1 cellular context compared by ENCODE assay signal in the genomic region with DNA sequence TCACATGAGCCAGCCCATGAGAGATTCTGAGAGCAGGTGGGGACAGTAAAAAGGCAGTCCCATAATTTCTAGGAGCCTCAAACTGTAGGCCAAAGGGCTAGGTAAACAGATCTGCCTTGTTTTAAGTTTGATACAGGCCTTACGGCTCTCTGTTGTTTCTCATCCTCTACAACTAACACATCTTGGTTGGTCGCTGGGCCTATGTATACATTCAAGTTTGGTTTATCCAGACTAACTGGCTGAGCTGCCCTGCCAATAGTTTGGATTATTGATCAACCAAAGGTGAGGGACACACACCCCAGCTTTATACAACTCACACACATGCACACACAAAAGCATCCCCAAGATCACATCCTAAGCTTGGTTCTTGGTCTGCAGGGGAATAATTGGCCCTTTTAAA.
TF ChIP-seq lines count a peak whose summit lies in the region.

No MANE protein-coding gene starts in this region.

TF ChIP-seq in HepG2, 621 proteins besides CTCF, POLR2A, EP300 and RAD21 (continues in another document):
- TF ChIP-seq ZMYM4 (CRISPR knock-in tag; IDR thresholded peaks at IDR 0.05) (peak; percentile 50; the same call in 1 of the 2 replicates), ZFX (CRISPR knock-in tag; IDR thresholded peaks at IDR 0.05; ENCODE audit: low read depth) (peak; percentile 47; the same call in 1 of the 2 replicates), ZNF747 (CRISPR knock-in tag; IDR thresholded peaks at IDR 0.05; ENCODE audit: borderline replicate concordance) (no peak), SIN3B (IDR thresholded peaks at IDR 0.05; ENCODE audit: low read length) (no peak), IKZF1 (IDR thresholded peaks at IDR 0.05) (no peak), SIN3A (IDR thresholded peaks at IDR 0.05; ENCODE audit: borderline replicate concordance, low read depth, low read length) (peak; percentile 63; the same call in 1 of the 2 replicates), ARID4A (CRISPR knock-in tag; IDR thresholded peaks at IDR 0.05; ENCODE audit: borderline replicate concordance) (peak; percentile 35; the same call in 1 of the 2 replicates), PAWR (CRISPR knock-in tag; IDR thresholded peaks at IDR 0.05; ENCODE audit: borderline replicate concordance) (no peak), SALL1 (CRISPR knock-in tag; IDR thresholded peaks at IDR 0.05) (peak; percentile 28; the same call in 1 of the 2 replicates), CC2D1A (CRISPR knock-in tag; IDR thresholded peaks at IDR 0.05) (no peak), RBFOX2 (IDR thresholded peaks at IDR 0.05; ENCODE audit: low read depth, low read length) (peak; percentile 48; the same call in 1 of the 2 replicates), ZNF609 (CRISPR knock-in tag; IDR thresholded peaks at IDR 0.05; ENCODE audit: borderline replicate concordance) (no peak), NCOA1 (CRISPR knock-in tag; IDR thresholded peaks at IDR 0.05) (no peak), REPIN1 (CRISPR knock-in tag; IDR thresholded peaks at IDR 0.05; ENCODE audit: borderline replicate concordance, low read depth) (peak; percentile 53; the same call in 1 of the 2 replicates), HCFC1 (IDR thresholded peaks at IDR 0.05; ENCODE audit: low read depth, low read length) (no peak), NFIB (CRISPR knock-in tag; IDR thresholded peaks at IDR 0.05; ENCODE audit: borderline replicate concordance) (no peak), ISX (CRISPR knock-in tag; conservative IDR thresholded peaks at IDR 0.05) (no peak), ZNF282 (IDR thresholded peaks at IDR 0.05; ENCODE audit: partially characterized antibody) (no peak), ZNF646 (CRISPR knock-in tag; IDR thresholded peaks at IDR 0.05) (peak; percentile 70; the same call in 1 of the 2 replicates), GATAD2A (CRISPR knock-in tag; IDR thresholded peaks at IDR 0.05) (peak; percentile 21; the same call in 1 of the 2 replicates), RXRB (CRISPR knock-in tag; IDR thresholded peaks at IDR 0.05; ENCODE audit: borderline replicate concordance) (0 out of 2 replicates have a peak, but pooled peaks have one; percentile 7), TARDBP (CRISPR knock-in tag; IDR thresholded peaks at IDR 0.05) (0 out of 2 replicates have a peak, but pooled peaks have one; percentile 28), ZNF121 (CRISPR knock-in tag; IDR thresholded peaks at IDR 0.05) (peak; percentile 20; the same call in 1 of the 2 replicates), ZNF280B (CRISPR knock-in tag; IDR thresholded peaks at IDR 0.05; ENCODE audit: borderline replicate concordance) (no peak), SCMH1 (CRISPR knock-in tag; IDR thresholded peaks at IDR 0.05; ENCODE audit: borderline replicate concordance) (no peak), ASH2L (IDR thresholded peaks at IDR 0.05; ENCODE audit: insufficient read length, low read depth, low read length) (peak; percentile 32)
- TF ChIP-seq, protein P1, sequence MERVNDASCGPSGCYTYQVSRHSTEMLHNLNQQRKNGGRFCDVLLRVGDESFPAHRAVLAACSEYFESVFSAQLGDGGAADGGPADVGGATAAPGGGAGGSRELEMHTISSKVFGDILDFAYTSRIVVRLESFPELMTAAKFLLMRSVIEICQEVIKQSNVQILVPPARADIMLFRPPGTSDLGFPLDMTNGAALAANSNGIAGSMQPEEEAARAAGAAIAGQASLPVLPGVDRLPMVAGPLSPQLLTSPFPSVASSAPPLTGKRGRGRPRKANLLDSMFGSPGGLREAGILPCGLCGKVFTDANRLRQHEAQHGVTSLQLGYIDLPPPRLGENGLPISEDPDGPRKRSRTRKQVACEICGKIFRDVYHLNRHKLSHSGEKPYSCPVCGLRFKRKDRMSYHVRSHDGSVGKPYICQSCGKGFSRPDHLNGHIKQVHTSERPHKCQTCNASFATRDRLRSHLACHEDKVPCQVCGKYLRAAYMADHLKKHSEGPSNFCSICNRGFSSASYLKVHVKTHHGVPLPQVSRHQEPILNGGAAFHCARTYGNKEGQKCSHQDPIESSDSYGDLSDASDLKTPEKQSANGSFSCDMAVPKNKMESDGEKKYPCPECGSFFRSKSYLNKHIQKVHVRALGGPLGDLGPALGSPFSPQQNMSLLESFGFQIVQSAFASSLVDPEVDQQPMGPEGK (CRISPR knock-in tag; IDR thresholded peaks at IDR 0.05): no peak
- TF ChIP-seq, protein P2, sequence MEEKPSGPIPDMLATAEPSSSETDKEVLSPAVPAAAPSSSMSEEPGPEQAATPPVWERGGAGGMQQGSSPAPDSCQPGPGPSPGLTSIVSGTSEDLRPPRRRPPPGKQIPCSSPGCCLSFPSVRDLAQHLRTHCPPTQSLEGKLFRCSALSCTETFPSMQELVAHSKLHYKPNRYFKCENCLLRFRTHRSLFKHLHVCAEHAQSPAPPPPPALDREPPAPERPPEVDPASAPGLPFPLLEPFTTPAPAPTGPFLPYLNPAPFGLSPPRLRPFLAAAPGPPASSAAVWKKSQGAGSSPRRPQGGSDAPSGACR (CRISPR knock-in tag; IDR thresholded peaks at IDR 0.05): no peak
- TF ChIP-seq, protein P3, sequence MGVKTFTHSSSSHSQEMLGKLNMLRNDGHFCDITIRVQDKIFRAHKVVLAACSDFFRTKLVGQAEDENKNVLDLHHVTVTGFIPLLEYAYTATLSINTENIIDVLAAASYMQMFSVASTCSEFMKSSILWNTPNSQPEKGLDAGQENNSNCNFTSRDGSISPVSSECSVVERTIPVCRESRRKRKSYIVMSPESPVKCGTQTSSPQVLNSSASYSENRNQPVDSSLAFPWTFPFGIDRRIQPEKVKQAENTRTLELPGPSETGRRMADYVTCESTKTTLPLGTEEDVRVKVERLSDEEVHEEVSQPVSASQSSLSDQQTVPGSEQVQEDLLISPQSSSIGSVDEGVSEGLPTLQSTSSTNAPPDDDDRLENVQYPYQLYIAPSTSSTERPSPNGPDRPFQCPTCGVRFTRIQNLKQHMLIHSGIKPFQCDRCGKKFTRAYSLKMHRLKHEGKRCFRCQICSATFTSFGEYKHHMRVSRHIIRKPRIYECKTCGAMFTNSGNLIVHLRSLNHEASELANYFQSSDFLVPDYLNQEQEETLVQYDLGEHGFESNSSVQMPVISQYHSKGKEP (CRISPR knock-in tag; IDR thresholded peaks at IDR 0.05): no peak
